2 cellular contexts compared by ENCODE assay signal in genomic region chr5:103133231-103133630, GRCh38.
A peak's percentile ranks its signal among the peaks of the same experiment; 100 is the strongest.
TF ChIP-seq lines count a peak whose summit lies in the region.

No MANE protein-coding gene starts in this region.

TF ChIP-seq in liver, 16 proteins besides CTCF, POLR2A, EP300 and RAD21:
- TF ChIP-seq ATF3 (IDR thresholded peaks at IDR 0.05) (no peak), HNF4A (conservative IDR thresholded peaks at IDR 0.05) (peak in 1 of 2 donors; percentile 18), RXRA (IDR thresholded peaks at IDR 0.05) (no peak), JUND (IDR thresholded peaks at IDR 0.05) (no peak), EGR1 (IDR thresholded peaks at IDR 0.05; ENCODE audit: low read depth in 2 of 2) (no peak), HNF4G (IDR thresholded peaks at IDR 0.05) (no peak)

TF ChIP-seq in HepG2, 621 proteins besides CTCF, POLR2A, EP300 and RAD21:
- no peak for TF ChIP-seq HNRNPK (IDR thresholded peaks at IDR 0.05; ENCODE audit: low read depth, low read length, poor library complexity, severe bottlenecking)
- TF ChIP-seq GFI1 (CRISPR knock-in tag; IDR thresholded peaks at IDR 0.05; ENCODE audit: borderline replicate concordance) = no peak
- no peak for TF ChIP-seq TEAD2 (CRISPR knock-in tag; IDR thresholded peaks at IDR 0.05)
- TF ChIP-seq ZNF441 (CRISPR knock-in tag; IDR thresholded peaks at IDR 0.05; ENCODE audit: borderline replicate concordance) = no peak
